14 cellular contexts compared by ENCODE assay signal in genomic region chr1:32770741-32771548, GRCh38. TPM values are rescaled to one million over a fixed set of nuclear protein-coding genes. Genes with fewer than 3 reads are reported as not detected.
DNase-seq lines count a peak whose midpoint lies in the region; FAIRE-seq and TF ChIP-seq lines count a peak whose summit lies in the region.
"Had no signal": no experiment of that assay in that cellular context is flagged by ENCODE, and none has a peak within 500 bp of the region (broad histone marks: within the 10 kb centered on the region; RNA-seq: fewer than 3 reads in every experiment).

No MANE protein-coding gene starts in this region.

- peak overlapping the region; percentile 42 for H3K27ac Mint-ChIP-seq in MCF 10A (ENCODE audit: low read depth, unreplicated experiment)
- H3K27ac Mint-ChIP-seq: CD4-positive, alpha-beta T cell had no signal

- no peaks in the 10 kb centered on the region for H3K27me3 ChIP-seq in breast epithelium
- no peaks in the 10 kb centered on the region for H3K27me3 ChIP-seq in Karpas-422 (ENCODE audit: low read length)
- no peaks in the 10 kb centered on the region for H3K27me3 ChIP-seq in spleen (replicated peaks in 1 of 7)

- WGBS in spleen, 5 donors = 80 to 91% (median 85%) methylated on average over 15 to 18 of the region's 18 CpGs

- intact Hi-C loops in MCF 10A (cut with micrococcal nuclease) = loop anchor here (5.0 kb wide), 1 partner anchor 101 kb away; the partner anchor contains the start of gene FNDC5
- intact Hi-C loops in breast epithelium (cut with DNase I; ENCODE audit: low total_unique reads) = no loop called here
- intact Hi-C loops in kidney (cut with DNase I) = loop anchor here (5.0 kb wide), 1 partner anchor 59 kb away; no protein-coding TSS in a partner anchor
- intact Hi-C loops in spleen (cut with DNase I; ENCODE audit: low total_unique reads) = loop anchor here (5.0 kb wide), 1 partner anchor 59 kb away; no protein-coding TSS in a partner anchor

- H3K27ac ChIP-seq in breast epithelium (peak overlapping the region in 1 of 2 donors; percentile 58), Karpas-422 (ENCODE audit: low read length) (no peak overlapping the region), kidney (ENCODE audit: low read depth in 2 of 2, low read length in 2 of 2) (no peak overlapping the region), spleen (no peak overlapping the region)
- H3K27ac ChIP-seq: SK-N-MC had no signal

- no peaks in the 10 kb centered on the region for H4K20me1 ChIP-seq in Karpas-422 (ENCODE audit: insufficient read depth, low read depth, low read length)

- TF ChIP-seq POLR2A in breast epithelium (IDR thresholded peaks at IDR 0.05) (no peak), spleen (IDR thresholded peaks at IDR 0.05) (no peak)

- no peak overlapping the region for H3K4me3 Mint-ChIP-seq in MCF 10A (ENCODE audit: unreplicated experiment)
- H3K4me3 Mint-ChIP-seq: CD4-positive, alpha-beta T cell had no signal

- peak overlapping the region; percentile 20 for H3K4me2 ChIP-seq in Karpas-422 (ENCODE audit: low read depth, low read length, poor library complexity, severe bottlenecking)

- no peak overlapping the region for H2AFZ ChIP-seq in Karpas-422 (ENCODE audit: low read length)

- no peak for FAIRE-seq in kidney (lab: Jason Lieb, UNC)
- no peak for FAIRE-seq in HTR-8/SVneo (lab: Jason Lieb, UNC)

- peak overlapping the region; percentile 33; the same call in 1 of the 2 replicates for H3K9ac ChIP-seq in Karpas-422 (ENCODE audit: low read length)
- H3K9ac ChIP-seq in kidney (ENCODE audit: low read length in 2 of 2) = no peak overlapping the region

- no peak for TF ChIP-seq CTCF in MCF 10A (IDR thresholded peaks at IDR 0.05; ENCODE audit: unreplicated experiment)
- TF ChIP-seq CTCF in breast epithelium (IDR thresholded peaks at IDR 0.05) = no peak
- TF ChIP-seq CTCF in kidney (IDR thresholded peaks at IDR 0.05; ENCODE audit: borderline replicate concordance, extremely low read depth, insufficient read depth) = no peak
- no peak for TF ChIP-seq CTCF in spleen (IDR thresholded peaks at IDR 0.05 in 8 of 11, conservative IDR thresholded peaks at IDR 0.05 in 3 of 11)

- H3K9me2 ChIP-seq in Karpas-422 (replicated peaks; ENCODE audit: insufficient read depth, low read length) = no peaks in the 10 kb centered on the region

- peaks cover 6 to 19% of the 10 kb centered on the region in 2 donors for H3K4me1 ChIP-seq in breast epithelium
- peaks cover 8% of the 10 kb centered on the region for H3K4me1 ChIP-seq in Karpas-422 (ENCODE audit: low read length)
- H3K4me1 ChIP-seq in kidney (ENCODE audit: control insufficient read depth in 1 of 2, insufficient read depth in 1 of 2, low read depth in 1 of 2, low read length in 2 of 2) = peaks cover 11 to 13% of the 10 kb centered on the region in 2 donors
- peaks cover 0 to 18% (median 3%) of the 10 kb centered on the region in 6 donors for H3K4me1 ChIP-seq in spleen
- H3K4me1 ChIP-seq: HAP-1 had no signal

- peaks cover 66% of the 10 kb centered on the region for H3K36me3 Mint-ChIP-seq in MCF 10A (ENCODE audit: insufficient read depth, unreplicated experiment)

- no peak overlapping the region for H3K4me3 ChIP-seq in breast epithelium
- H3K4me3 ChIP-seq in Karpas-422 (ENCODE audit: low read length) = no peak overlapping the region
- no peak overlapping the region for H3K4me3 ChIP-seq in kidney (ENCODE audit: low read length in 2 of 2)
- no peak overlapping the region for H3K4me3 ChIP-seq in spleen
- H3K4me3 ChIP-seq: HAP-1, SK-N-MC had no signal

- no peaks in the 10 kb centered on the region for H3K27me3 Mint-ChIP-seq in MCF 10A (ENCODE audit: insufficient read depth, unreplicated experiment)
- H3K27me3 Mint-ChIP-seq: CD4-positive, alpha-beta T cell had no signal

- H3K9me3 ChIP-seq in breast epithelium (no peaks in the 10 kb centered on the region), Karpas-422 (ENCODE audit: low read length) (no peaks in the 10 kb centered on the region), kidney (ENCODE audit: control insufficient read depth in 1 of 2, low read length in 2 of 2) (no peaks in the 10 kb centered on the region), spleen (no peaks in the 10 kb centered on the region)
- H3K9me3 ChIP-seq: HAP-1 had no signal

- H3K4me1 Mint-ChIP-seq in MCF 10A (ENCODE audit: insufficient read depth, unreplicated experiment) = peaks cover 43% of the 10 kb centered on the region

- no peaks in the 10 kb centered on the region for H3K79me2 ChIP-seq in Karpas-422 (ENCODE audit: low read length)

- H3K9me3 Mint-ChIP-seq in MCF 10A (ENCODE audit: unreplicated experiment) = no peaks in the 10 kb centered on the region
- H3K9me3 Mint-ChIP-seq: CD4-positive, alpha-beta T cell had no signal

- no peak for DNase-seq in MCF 10A (ENCODE audit: unreplicated experiment)
- no peak for DNase-seq in breast epithelium (ENCODE audit: low spot score in 2 of 2)
- no peak for DNase-seq in Karpas-422
- DNase-seq in kidney = peak; percentile 72
- peak; percentile 49 for DNase-seq in spleen
- DNase-seq in AML-193 (lab: John Stamatoyannopoulos, UW) = no peak
- no peak for DNase-seq in HTR-8/SVneo (ENCODE audit: insufficient read length, low spot score)
- DNase-seq in DMS79 (lab: John Stamatoyannopoulos, UW) = no peak
- DNase-seq: CD4-positive, alpha-beta T cell; NCI-H1092 treated with DMSO at 0.1 percent for 48 hours; NCI-H1694; NCI-H69 had no signal

- POLR2A ChIA-PET in MCF 10A (lab: Yijun Ruan, JAX) = interaction anchor here (0.6 to 6.9 kb wide), 4 partner anchors 11 to 72 kb away, joined by 3 to 61 read pairs (median 21); no protein-coding TSS in a partner anchor

- CTCF ChIA-PET in MCF 10A (lab: Yijun Ruan, JAX) = interaction anchor here (0.7 to 18.4 kb wide), 3 partner anchors 8 to 123 kb away, joined by 3 to 418 read pairs (median 51); no protein-coding TSS in a partner anchor

- no peaks in the 10 kb centered on the region for H3K36me3 ChIP-seq in breast epithelium
- H3K36me3 ChIP-seq in Karpas-422 (ENCODE audit: insufficient read depth, low read length) = peaks cover 6% of the 10 kb centered on the region; the same call in 1 of the 2 replicates
- H3K36me3 ChIP-seq in kidney (ENCODE audit: control insufficient read depth in 1 of 2, insufficient read depth in 2 of 2, low read length in 2 of 2) = peaks cover 6 to 11% of the 10 kb centered on the region in 2 donors
- H3K36me3 ChIP-seq in spleen = peaks cover 0 to 27% (median 20%) of the 10 kb centered on the region in 6 donors

- no TSS peak for BruUV-seq in MCF 10A (replicated peaks; lab: Mats Ljungman, UMichigan)

RNA-seq across cellular contexts. Expression of gene YARS1, which starts 46.2 kb away (rescaled TPM):
- total RNA-seq in MCF 10A (2022) (347 and 372 TPM in 2 replicates), breast epithelium (10 to 100 TPM; 53.8 to 67.5 (median 67.2) TPM), kidney (86.1 TPM), spleen (100 to 1,000 TPM in 1 of 7 donors, 10 to 100 TPM in 6; 46.5 to 112 (median 60.2) TPM)
- total RNA-seq in Karpas-422 (2014; rRNA removed; shearing (Covaris generic); ENCODE audit: low replicate concordance) = 118 and 159 TPM in 2 replicates
- polyA plus RNA-seq in kidney (ENCODE audit: insufficient read depth, low read depth, low replicate concordance) (24.8 TPM), spleen (10 to 100 TPM; 25.7 to 28.7 (median 27.8) TPM)

RNA-seq across cellular contexts. Expression of gene S100PBP, which starts 46.5 kb away (rescaled TPM):
- 24.4 and 34.1 TPM in 2 replicates for total RNA-seq in MCF 10A (2022)
- total RNA-seq in breast epithelium = 10 to 100 TPM; 25.0 to 49.0 (median 29.5) TPM
- 23.7 and 30.8 TPM in 2 replicates for total RNA-seq in Karpas-422 (2014; rRNA removed; shearing (Covaris generic); ENCODE audit: low replicate concordance)
- 40.1 TPM for total RNA-seq in kidney
- 14.3 TPM for polyA plus RNA-seq in kidney (ENCODE audit: insufficient read depth, low read depth, low replicate concordance)
- total RNA-seq in spleen = 10 to 100 TPM; 44.1 to 76.3 (median 56.8) TPM
- polyA plus RNA-seq in spleen = 10 to 100 TPM; 15.5 to 25.8 (median 17.4) TPM

Comparison
In these comparisons a context has a peak if more than half of its experiments do, and no peak if none do; other contexts are left out.
1. DNase-seq: peak in kidney (single experiment) and spleen (single experiment); none in MCF 10A (single experiment), breast epithelium (0 of 2), Karpas-422 (single experiment), AML-193 (0 of 2), HTR-8/SVneo (single experiment) and DMS79 (single experiment).